ENCODE assay signal across 1 cellular context in the genomic region with DNA sequence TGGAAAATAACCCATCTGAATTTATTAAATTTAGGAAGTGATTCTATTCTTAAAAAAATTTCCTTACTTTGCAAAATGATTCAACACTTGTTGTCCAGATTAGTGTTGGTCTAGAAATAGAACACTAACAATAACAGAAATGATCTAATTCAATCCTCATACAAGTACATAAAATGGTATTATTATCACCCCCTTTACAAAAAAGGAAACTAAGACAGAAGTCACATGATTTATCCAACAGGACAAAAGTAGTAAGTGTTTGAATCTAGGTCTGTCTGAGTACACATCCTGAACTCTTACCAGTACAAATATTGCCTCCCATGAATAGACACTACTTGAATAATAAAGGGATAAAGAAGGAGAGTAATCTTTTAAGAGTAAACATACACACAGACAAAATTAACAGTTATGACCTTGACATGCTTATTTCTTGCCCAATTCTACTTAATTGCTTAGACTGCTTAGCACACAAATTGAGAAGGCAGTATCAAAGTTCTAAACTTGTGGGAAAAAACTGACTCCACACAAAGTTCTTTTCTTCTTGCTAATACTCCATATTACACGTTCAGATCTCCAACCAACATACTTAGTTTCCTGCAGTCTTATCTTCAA.
A peak's percentile ranks its signal among the peaks of the same experiment; 100 is the strongest.
TF ChIP-seq lines count a peak whose summit lies in the region.

No MANE protein-coding gene starts in this region.

TF ChIP-seq in HepG2, 621 proteins besides CTCF, POLR2A, EP300 and RAD21 (continued from another document):
- TF ChIP-seq, protein P1, sequence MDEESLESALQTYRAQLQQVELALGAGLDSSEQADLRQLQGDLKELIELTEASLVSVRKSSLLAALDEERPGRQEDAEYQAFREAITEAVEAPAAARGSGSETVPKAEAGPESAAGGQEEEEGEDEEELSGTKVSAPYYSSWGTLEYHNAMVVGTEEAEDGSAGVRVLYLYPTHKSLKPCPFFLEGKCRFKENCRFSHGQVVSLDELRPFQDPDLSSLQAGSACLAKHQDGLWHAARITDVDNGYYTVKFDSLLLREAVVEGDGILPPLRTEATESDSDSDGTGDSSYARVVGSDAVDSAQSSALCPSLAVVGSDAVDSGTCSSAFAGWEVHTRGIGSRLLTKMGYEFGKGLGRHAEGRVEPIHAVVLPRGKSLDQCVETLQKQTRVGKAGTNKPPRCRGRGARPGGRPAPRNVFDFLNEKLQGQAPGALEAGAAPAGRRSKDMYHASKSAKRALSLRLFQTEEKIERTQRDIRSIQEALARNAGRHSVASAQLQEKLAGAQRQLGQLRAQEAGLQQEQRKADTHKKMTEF (CRISPR knock-in tag; IDR thresholded peaks at IDR 0.05) = no peak
- no peak for TF ChIP-seq LCORL (IDR thresholded peaks at IDR 0.05)
- no peak for TF ChIP-seq LCORL (CRISPR knock-in tag; IDR thresholded peaks at IDR 0.05)
- TF ChIP-seq, protein P2, sequence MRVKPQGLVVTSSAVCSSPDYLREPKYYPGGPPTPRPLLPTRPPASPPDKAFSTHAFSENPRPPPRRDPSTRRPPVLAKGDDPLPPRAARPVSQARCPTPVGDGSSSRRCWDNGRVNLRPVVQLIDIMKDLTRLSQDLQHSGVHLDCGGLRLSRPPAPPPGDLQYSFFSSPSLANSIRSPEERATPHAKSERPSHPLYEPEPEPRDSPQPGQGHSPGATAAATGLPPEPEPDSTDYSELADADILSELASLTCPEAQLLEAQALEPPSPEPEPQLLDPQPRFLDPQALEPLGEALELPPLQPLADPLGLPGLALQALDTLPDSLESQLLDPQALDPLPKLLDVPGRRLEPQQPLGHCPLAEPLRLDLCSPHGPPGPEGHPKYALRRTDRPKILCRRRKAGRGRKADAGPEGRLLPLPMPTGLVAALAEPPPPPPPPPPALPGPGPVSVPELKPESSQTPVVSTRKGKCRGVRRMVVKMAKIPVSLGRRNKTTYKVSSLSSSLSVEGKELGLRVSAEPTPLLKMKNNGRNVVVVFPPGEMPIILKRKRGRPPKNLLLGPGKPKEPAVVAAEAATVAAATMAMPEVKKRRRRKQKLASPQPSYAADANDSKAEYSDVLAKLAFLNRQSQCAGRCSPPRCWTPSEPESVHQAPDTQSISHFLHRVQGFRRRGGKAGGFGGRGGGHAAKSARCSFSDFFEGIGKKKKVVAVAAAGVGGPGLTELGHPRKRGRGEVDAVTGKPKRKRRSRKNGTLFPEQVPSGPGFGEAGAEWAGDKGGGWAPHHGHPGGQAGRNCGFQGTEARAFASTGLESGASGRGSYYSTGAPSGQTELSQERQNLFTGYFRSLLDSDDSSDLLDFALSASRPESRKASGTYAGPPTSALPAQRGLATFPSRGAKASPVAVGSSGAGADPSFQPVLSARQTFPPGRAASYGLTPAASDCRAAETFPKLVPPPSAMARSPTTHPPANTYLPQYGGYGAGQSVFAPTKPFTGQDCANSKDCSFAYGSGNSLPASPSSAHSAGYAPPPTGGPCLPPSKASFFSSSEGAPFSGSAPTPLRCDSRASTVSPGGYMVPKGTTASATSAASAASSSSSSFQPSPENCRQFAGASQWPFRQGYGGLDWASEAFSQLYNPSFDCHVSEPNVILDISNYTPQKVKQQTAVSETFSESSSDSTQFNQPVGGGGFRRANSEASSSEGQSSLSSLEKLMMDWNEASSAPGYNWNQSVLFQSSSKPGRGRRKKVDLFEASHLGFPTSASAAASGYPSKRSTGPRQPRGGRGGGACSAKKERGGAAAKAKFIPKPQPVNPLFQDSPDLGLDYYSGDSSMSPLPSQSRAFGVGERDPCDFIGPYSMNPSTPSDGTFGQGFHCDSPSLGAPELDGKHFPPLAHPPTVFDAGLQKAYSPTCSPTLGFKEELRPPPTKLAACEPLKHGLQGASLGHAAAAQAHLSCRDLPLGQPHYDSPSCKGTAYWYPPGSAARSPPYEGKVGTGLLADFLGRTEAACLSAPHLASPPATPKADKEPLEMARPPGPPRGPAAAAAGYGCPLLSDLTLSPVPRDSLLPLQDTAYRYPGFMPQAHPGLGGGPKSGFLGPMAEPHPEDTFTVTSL (CRISPR knock-in tag; IDR thresholded peaks at IDR 0.05; ENCODE audit: borderline replicate concordance) = no peak
- TF ChIP-seq NAIF1 (CRISPR knock-in tag; IDR thresholded peaks at IDR 0.05; ENCODE audit: borderline replicate concordance) = no peak
- TF ChIP-seq, protein P3, sequence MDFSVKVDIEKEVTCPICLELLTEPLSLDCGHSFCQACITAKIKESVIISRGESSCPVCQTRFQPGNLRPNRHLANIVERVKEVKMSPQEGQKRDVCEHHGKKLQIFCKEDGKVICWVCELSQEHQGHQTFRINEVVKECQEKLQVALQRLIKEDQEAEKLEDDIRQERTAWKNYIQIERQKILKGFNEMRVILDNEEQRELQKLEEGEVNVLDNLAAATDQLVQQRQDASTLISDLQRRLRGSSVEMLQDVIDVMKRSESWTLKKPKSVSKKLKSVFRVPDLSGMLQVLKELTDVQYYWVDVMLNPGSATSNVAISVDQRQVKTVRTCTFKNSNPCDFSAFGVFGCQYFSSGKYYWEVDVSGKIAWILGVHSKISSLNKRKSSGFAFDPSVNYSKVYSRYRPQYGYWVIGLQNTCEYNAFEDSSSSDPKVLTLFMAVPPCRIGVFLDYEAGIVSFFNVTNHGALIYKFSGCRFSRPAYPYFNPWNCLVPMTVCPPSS (IDR thresholded peaks at IDR 0.05) = no peak
- TF ChIP-seq HNF4G (IDR thresholded peaks at IDR 0.05; ENCODE audit: borderline replicate concordance, low read depth, low read length) = 0 out of 2 replicates have a peak, but pooled peaks have one; percentile 12
- no peak for TF ChIP-seq HNF4G (CRISPR knock-in tag; IDR thresholded peaks at IDR 0.05; ENCODE audit: borderline replicate concordance, low read depth)
- no peak for TF ChIP-seq ZC3H4 (CRISPR knock-in tag; IDR thresholded peaks at IDR 0.05; ENCODE audit: borderline replicate concordance)
- no peak for TF ChIP-seq GTF2F1 (IDR thresholded peaks at IDR 0.05; ENCODE audit: low read length)
- TF ChIP-seq MTA3 (CRISPR knock-in tag; IDR thresholded peaks at IDR 0.05) = no peak
- no peak for TF ChIP-seq NRL (CRISPR knock-in tag; IDR thresholded peaks at IDR 0.05; ENCODE audit: borderline replicate concordance)
- TF ChIP-seq, protein P4, sequence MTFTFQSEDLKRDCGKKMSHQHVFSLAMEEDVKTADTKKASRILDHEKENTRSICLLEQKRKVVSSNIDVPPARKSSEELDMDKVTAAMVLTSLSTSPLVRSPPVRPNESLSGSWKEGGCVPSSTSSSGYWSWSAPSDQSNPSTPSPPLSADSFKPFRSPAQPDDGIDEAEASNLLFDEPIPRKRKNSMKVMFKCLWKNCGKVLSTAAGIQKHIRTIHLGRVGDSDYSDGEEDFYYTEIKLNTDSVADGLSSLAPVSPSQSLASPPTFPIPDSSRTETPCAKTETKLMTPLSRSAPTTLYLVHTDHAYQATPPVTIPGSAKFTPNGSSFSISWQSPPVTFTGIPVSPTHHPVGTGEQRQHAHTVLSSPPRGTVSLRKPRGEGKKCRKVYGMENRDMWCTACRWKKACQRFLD (CRISPR knock-in tag; IDR thresholded peaks at IDR 0.05; ENCODE audit: borderline replicate concordance) = no peak
- no peak for TF ChIP-seq ZKSCAN5 (CRISPR knock-in tag; IDR thresholded peaks at IDR 0.05)
- TF ChIP-seq ZNF33A (CRISPR knock-in tag; IDR thresholded peaks at IDR 0.05; ENCODE audit: borderline replicate concordance) = no peak
- no peak for TF ChIP-seq ZZZ3 (CRISPR knock-in tag; IDR thresholded peaks at IDR 0.05; ENCODE audit: borderline replicate concordance)
- TF ChIP-seq ZNF547 (CRISPR knock-in tag; IDR thresholded peaks at IDR 0.05) = no peak
- no peak for TF ChIP-seq ADNP (CRISPR knock-in tag; IDR thresholded peaks at IDR 0.05)
- no peak for TF ChIP-seq ATM (IDR thresholded peaks at IDR 0.05; ENCODE audit: borderline replicate concordance)
- no peak for TF ChIP-seq NR2C2 (CRISPR knock-in tag; IDR thresholded peaks at IDR 0.05; ENCODE audit: borderline replicate concordance)
- no peak for TF ChIP-seq ZNF235 (CRISPR knock-in tag; IDR thresholded peaks at IDR 0.05; ENCODE audit: borderline replicate concordance)
- no peak for TF ChIP-seq NCOA1 (CRISPR knock-in tag; IDR thresholded peaks at IDR 0.05)
- TF ChIP-seq SCMH1 (CRISPR knock-in tag; IDR thresholded peaks at IDR 0.05; ENCODE audit: borderline replicate concordance) = no peak
- TF ChIP-seq NFIC (IDR thresholded peaks at IDR 0.05; ENCODE audit: low read length) = peak; percentile 38; the same call in 1 of the 2 replicates
- TF ChIP-seq, protein P5, sequence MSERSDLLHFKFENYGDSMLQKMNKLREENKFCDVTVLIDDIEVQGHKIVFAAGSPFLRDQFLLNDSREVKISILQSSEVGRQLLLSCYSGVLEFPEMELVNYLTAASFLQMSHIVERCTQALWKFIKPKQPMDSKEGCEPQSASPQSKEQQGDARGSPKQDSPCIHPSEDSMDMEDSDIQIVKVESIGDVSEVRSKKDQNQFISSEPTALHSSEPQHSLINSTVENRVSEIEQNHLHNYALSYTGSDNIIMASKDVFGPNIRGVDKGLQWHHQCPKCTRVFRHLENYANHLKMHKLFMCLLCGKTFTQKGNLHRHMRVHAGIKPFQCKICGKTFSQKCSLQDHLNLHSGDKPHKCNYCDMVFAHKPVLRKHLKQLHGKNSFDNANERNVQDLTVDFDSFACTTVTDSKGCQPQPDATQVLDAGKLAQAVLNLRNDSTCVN (CRISPR knock-in tag; IDR thresholded peaks at IDR 0.05; ENCODE audit: borderline replicate concordance) = no peak
- no peak for TF ChIP-seq NCOR1 (IDR thresholded peaks at IDR 0.05; ENCODE audit: borderline replicate concordance, low read length)
- no peak for TF ChIP-seq KLF13 (CRISPR knock-in tag; IDR thresholded peaks at IDR 0.05)
- no peak for TF ChIP-seq MXD4 (CRISPR knock-in tag; IDR thresholded peaks at IDR 0.05)
- TF ChIP-seq, protein P6, sequence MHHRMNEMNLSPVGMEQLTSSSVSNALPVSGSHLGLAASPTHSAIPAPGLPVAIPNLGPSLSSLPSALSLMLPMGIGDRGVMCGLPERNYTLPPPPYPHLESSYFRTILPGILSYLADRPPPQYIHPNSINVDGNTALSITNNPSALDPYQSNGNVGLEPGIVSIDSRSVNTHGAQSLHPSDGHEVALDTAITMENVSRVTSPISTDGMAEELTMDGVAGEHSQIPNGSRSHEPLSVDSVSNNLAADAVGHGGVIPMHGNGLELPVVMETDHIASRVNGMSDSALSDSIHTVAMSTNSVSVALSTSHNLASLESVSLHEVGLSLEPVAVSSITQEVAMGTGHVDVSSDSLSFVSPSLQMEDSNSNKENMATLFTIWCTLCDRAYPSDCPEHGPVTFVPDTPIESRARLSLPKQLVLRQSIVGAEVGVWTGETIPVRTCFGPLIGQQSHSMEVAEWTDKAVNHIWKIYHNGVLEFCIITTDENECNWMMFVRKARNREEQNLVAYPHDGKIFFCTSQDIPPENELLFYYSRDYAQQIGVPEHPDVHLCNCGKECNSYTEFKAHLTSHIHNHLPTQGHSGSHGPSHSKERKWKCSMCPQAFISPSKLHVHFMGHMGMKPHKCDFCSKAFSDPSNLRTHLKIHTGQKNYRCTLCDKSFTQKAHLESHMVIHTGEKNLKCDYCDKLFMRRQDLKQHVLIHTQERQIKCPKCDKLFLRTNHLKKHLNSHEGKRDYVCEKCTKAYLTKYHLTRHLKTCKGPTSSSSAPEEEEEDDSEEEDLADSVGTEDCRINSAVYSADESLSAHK (CRISPR knock-in tag; IDR thresholded peaks at IDR 0.05; ENCODE audit: borderline replicate concordance) = no peak
- no peak for TF ChIP-seq ZNF431 (CRISPR knock-in tag; IDR thresholded peaks at IDR 0.05; ENCODE audit: borderline replicate concordance, low read depth)
TF ChIP-seq in HepG2: peak in this region for 26.
